9 cellular contexts compared by ENCODE assay signal in genomic region chr15:58865420-58865880, GRCh38.
DNase-seq lines count a peak whose midpoint lies in the region; ATAC-seq and TF ChIP-seq lines count a peak whose summit lies in the region.
"Had no signal": no experiment of that assay in that cellular context is flagged by ENCODE, and none has a peak within 500 bp of the region (broad histone marks: within the 10 kb centered on the region; RNA-seq: fewer than 3 reads in every experiment).

No MANE protein-coding gene starts in this region.

- no peak overlapping the region for H2BK15ac ChIP-seq in mesenchymal stem cell (ENCODE audit: low read depth, poor library complexity, severe bottlenecking)

- no peak overlapping the region for H3K4ac ChIP-seq in mesenchymal stem cell (ENCODE audit: low read depth in 1 of 2, low read length in 2 of 2)

- H3K23ac ChIP-seq in mesenchymal stem cell (ENCODE audit: low read length in 2 of 2) = no peak overlapping the region

- H3K27me3 ChIP-seq in endocrine pancreas (ENCODE audit: control insufficient read depth, insufficient read depth, low read length) (no peaks in the 10 kb centered on the region), mesenchymal stem cell (ENCODE audit: control insufficient read depth in 1 of 2, insufficient read depth in 1 of 2, low read length in 2 of 2) (no peaks in the 10 kb centered on the region), upper lobe of left lung (no peaks in the 10 kb centered on the region)

- H3K9me3 Mint-ChIP-seq in activated CD4-positive, alpha-beta T cell treated with anti-CD3 and anti-CD28 coated beads, Interleukin-2, amount 10 ng/mL, durations not matched to agents 7 days and 5 days = no peaks in the 10 kb centered on the region

- no peak overlapping the region for H3K4me2 ChIP-seq in mesenchymal stem cell (ENCODE audit: low read length, poor library complexity, severe bottlenecking)

- H3K9me3 ChIP-seq in endocrine pancreas (ENCODE audit: control insufficient read depth, low read length) (no peaks in the 10 kb centered on the region), mesenchymal stem cell (ENCODE audit: control insufficient read depth, low read length) (no peaks in the 10 kb centered on the region), upper lobe of left lung (no peaks in the 10 kb centered on the region)

- peak overlapping the region; percentile 62 for H3K9ac ChIP-seq in endocrine pancreas (ENCODE audit: control insufficient read depth, insufficient read depth, low read length)
- peak overlapping the region; percentile 88 for H3K9ac ChIP-seq in mesenchymal stem cell (ENCODE audit: low read length)

- H3K36me3 Mint-ChIP-seq in activated CD4-positive, alpha-beta T cell treated with anti-CD3 and anti-CD28 coated beads, Interleukin-2, amount 10 ng/mL, durations not matched to agents 7 days and 5 days (ENCODE audit: low read depth) = no peaks in the 10 kb centered on the region

- CTCF ChIA-PET in activated CD4-positive, alpha-beta T cell treated with anti-CD3 and anti-CD28 coated beads, Interleukin-2, amount 10 ng/mL, durations not matched to agents 7 days and 5 days (lab: Charles Lee) = interaction anchor here (1.2 to 2.0 kb wide), 3 partner anchors 9 to 95 kb away, joined by 3 to 6 read pairs (median 5); partner anchors contain the start of gene MINDY2

- H3K27me3 Mint-ChIP-seq in activated CD4-positive, alpha-beta T cell treated with anti-CD3 and anti-CD28 coated beads, Interleukin-2, amount 10 ng/mL, durations not matched to agents 7 days and 5 days = peaks cover 7% of the 10 kb centered on the region
- H3K27me3 Mint-ChIP-seq: brain had no signal

- no peak for TF ChIP-seq EP300 in upper lobe of left lung (IDR thresholded peaks at IDR 0.05)

- H3K4me3 ChIP-seq in endocrine pancreas (ENCODE audit: control insufficient read depth, insufficient read depth, low read length) (no peak overlapping the region), mesenchymal stem cell (ENCODE audit: insufficient read depth in 1 of 2, low read depth in 1 of 2, low read length in 2 of 2) (peak overlapping the region in 1 of 2 experiments; percentile 69), upper lobe of left lung (peak overlapping the region in 3 of 4 donors; percentile 29 to 42 (median 38))

- H3K36me3 ChIP-seq in endocrine pancreas (ENCODE audit: control insufficient read depth, insufficient read depth, low read length) (no peaks in the 10 kb centered on the region), mesenchymal stem cell (ENCODE audit: control insufficient read depth in 1 of 2, insufficient read depth in 2 of 2, low read depth in 1 of 2, low read length in 2 of 2) (no peaks in the 10 kb centered on the region), upper lobe of left lung (no peaks in the 10 kb centered on the region)

- 91% methylated on average over 14 of the region's 15 CpGs for WGBS in mesenchymal stem cell
- 66 to 86% methylated on average over 5 to 15 of the region's 15 CpGs for WGBS in upper lobe of left lung, 2 donors

- H2AFZ ChIP-seq in mesenchymal stem cell (ENCODE audit: low read depth, low read length) = no peak overlapping the region

- peaks cover 27% of the 10 kb centered on the region for H3K4me1 Mint-ChIP-seq in activated CD4-positive, alpha-beta T cell treated with anti-CD3 and anti-CD28 coated beads, Interleukin-2, amount 10 ng/mL, durations not matched to agents 7 days and 5 days
- H3K4me1 Mint-ChIP-seq: brain had no signal

- H3K18ac ChIP-seq in mesenchymal stem cell (ENCODE audit: low read depth in 1 of 2, low read length in 2 of 2) = peak overlapping the region in 1 of 2 experiments; percentile 61

- no peak overlapping the region for H2BK5ac ChIP-seq in mesenchymal stem cell (ENCODE audit: low read depth, low read length, poor library complexity, severe bottlenecking)

- no peak overlapping the region for H3K14ac ChIP-seq in mesenchymal stem cell (ENCODE audit: low read length in 2 of 2)

- TF ChIP-seq POLR2A in upper lobe of left lung (IDR thresholded peaks at IDR 0.05) = no peak

- no peak for TF ChIP-seq CTCF in upper lobe of left lung (IDR thresholded peaks at IDR 0.05)

- no peak for DNase-seq in activated CD4-positive, alpha-beta T cell treated with anti-CD3 and anti-CD28 coated beads, Interleukin-2, amount 10 ng/mL, durations not matched to agents 7 days and 5 days
- DNase-seq in activated CD4-positive, alpha-beta T cell treated with anti-CD3 and anti-CD28 coated beads, Interleukin-2, amount 50 U/mL, for 1 hour = no peak
- no peak for DNase-seq in mesenchymal stem cell
- no peak for DNase-seq in upper lobe of left lung
- DNase-seq in activated effector memory CD4-positive, alpha-beta T cell treated with Interleukin-2 at 50 U/mL for 16 hours = no peak
- DNase-seq in GDM1 (lab: John Stamatoyannopoulos, UW) = no peak
- DNase-seq in NCI-H524 treated with DMSO at 0.1 percent for 48 hours (lab: John Stamatoyannopoulos, UW) = no peak

- H3K27ac ChIP-seq in mesenchymal stem cell (ENCODE audit: low read length, poor library complexity, severe bottlenecking) = no peak overlapping the region
- peak overlapping the region in 1 of 4 donors; percentile 18 for H3K27ac ChIP-seq in upper lobe of left lung

- peak overlapping the region; percentile 31 for H3K27ac Mint-ChIP-seq in activated CD4-positive, alpha-beta T cell treated with anti-CD3 and anti-CD28 coated beads, Interleukin-2, amount 10 ng/mL, durations not matched to agents 7 days and 5 days
- H3K27ac Mint-ChIP-seq: brain had no signal

- H3K79me1 ChIP-seq in mesenchymal stem cell (replicated peaks; ENCODE audit: low read length, poor library complexity, severe bottlenecking) = no peaks in the 10 kb centered on the region

- H2BK120ac ChIP-seq in mesenchymal stem cell (ENCODE audit: low read depth, low read length) = no peak overlapping the region

- H2BK12ac ChIP-seq in mesenchymal stem cell (ENCODE audit: low read length in 2 of 2) = no peak overlapping the region

- H3K4me1 ChIP-seq in endocrine pancreas (ENCODE audit: control insufficient read depth, insufficient read depth, low read length) (no peaks in the 10 kb centered on the region), mesenchymal stem cell (ENCODE audit: control insufficient read depth, insufficient read depth, low read depth, low read length) (no peaks in the 10 kb centered on the region), upper lobe of left lung (peaks cover 0 to 8% (median 2%) of the 10 kb centered on the region in 4 donors)

- POLR2A ChIA-PET in activated CD4-positive, alpha-beta T cell treated with anti-CD3 and anti-CD28 coated beads, Interleukin-2, amount 10 ng/mL, durations not matched to agents 7 days and 5 days (lab: Charles Lee) = no interaction called here

- no peak overlapping the region for H2AK5ac ChIP-seq in mesenchymal stem cell (ENCODE audit: low read length, severe bottlenecking)

- peak overlapping the region; percentile 48 for H4K8ac ChIP-seq in mesenchymal stem cell (ENCODE audit: low read length)

- H3K4me3 Mint-ChIP-seq in activated CD4-positive, alpha-beta T cell treated with anti-CD3 and anti-CD28 coated beads, Interleukin-2, amount 10 ng/mL, durations not matched to agents 7 days and 5 days = no peak overlapping the region
- H3K4me3 Mint-ChIP-seq: brain had no signal

- ATAC-seq in upper lobe of left lung (ENCODE audit: low FRiP score in 2 of 2) = peak; percentile 23 to 66

- H4K91ac ChIP-seq in mesenchymal stem cell (ENCODE audit: low read length) = no peak overlapping the region
